Comparison of ENCODE assay signal across 1 cellular context in genomic region chr1:1832820-1833219, GRCh38.
TF ChIP-seq lines count a peak whose summit lies in the region.

No MANE protein-coding gene starts in this region.

TF ChIP-seq in HEK293, 187 proteins besides CTCF, POLR2A, EP300 and RAD21 (continued from another document):
- no peak for TF ChIP-seq PRDM10 (tag by site-specific recombination; IDR thresholded peaks at IDR 0.05)
- TF ChIP-seq HOXD13 (CRISPR knock-in tag; IDR thresholded peaks at IDR 0.05; ENCODE audit: borderline replicate concordance): no peak
- no peak for TF ChIP-seq GLI4 (tag by site-specific recombination; IDR thresholded peaks at IDR 0.05)
- TF ChIP-seq ZFP41 (tag by site-specific recombination; IDR thresholded peaks at IDR 0.05; ENCODE audit: borderline replicate concordance): no peak
